ENCODE assay signal across 11 cellular contexts in the genomic region with DNA sequence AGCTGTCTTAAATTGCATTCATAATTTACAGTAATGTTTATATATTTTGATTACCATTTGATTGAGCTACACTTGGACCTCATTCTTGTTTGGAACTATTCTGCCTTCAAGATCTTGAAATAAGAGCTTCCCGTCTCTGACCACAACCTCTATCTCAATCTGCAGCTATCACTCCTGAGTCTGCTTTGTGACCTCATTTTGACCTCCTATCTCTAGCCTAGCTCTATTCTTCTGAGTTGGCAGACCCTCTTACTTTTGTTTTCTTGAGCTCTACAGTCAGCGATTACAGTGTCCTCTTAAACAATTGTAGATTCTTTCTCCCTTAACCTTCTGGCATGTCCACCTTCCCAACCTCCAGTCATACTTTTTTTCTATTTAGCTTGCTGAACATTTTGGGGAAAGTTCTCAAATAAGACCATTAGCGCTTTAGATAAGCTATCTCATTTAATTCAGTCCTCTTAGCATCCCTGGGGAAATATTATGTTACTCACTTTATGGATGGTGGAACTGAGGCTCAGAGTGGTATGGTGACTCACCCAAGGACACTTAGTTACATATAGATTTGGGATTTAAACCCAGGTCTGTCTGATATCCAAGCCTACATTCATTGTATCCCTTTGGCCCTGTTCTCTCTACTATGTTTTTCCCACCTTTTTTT. TPM values are rescaled to one million over a fixed set of nuclear protein-coding genes. Genes with fewer than 3 reads are reported as not detected.
A peak's percentile ranks its signal among the peaks of the same experiment; 100 is the strongest.
DNase-seq lines count a peak whose midpoint lies in the region; ATAC-seq and TF ChIP-seq lines count a peak whose summit lies in the region.
"Had no signal": no experiment of that assay in that cellular context is flagged by ENCODE, and none has a peak within 500 bp of the region (broad histone marks: within the 10 kb centered on the region; RNA-seq: fewer than 3 reads in every experiment).

No MANE protein-coding gene starts in this region.

- intact Hi-C loops in mucosa of descending colon (cut with DNase I, micrococcal nuclease): no loop called here

- in situ Hi-C loops in KBM-7 (cut with MboI; ENCODE audit: low pct_unique_long_range_greater_than_20kb, low sequenced_read_pairs): loop anchor here (10.0 to 25.0 kb wide), 2 partner anchors 147 to 294 kb away; no protein-coding TSS in a partner anchor

- peaks cover 58% of the 10 kb centered on the region for H3K4me1 Mint-ChIP-seq in activated T-cell treated with anti-CD3 and anti-CD28 coated beads, Interleukin-2, amount 50 U/mL, for 24 hours (ENCODE audit: low read depth)
- peaks cover 55% of the 10 kb centered on the region for H3K4me1 Mint-ChIP-seq in activated naive CD8-positive, alpha-beta T cell treated with anti-CD3 and anti-CD28 coated beads for 36 hours

- ATAC-seq in mucosa of descending colon: peak; percentile 46

- no peaks in the 10 kb centered on the region for H3K4me1 ChIP-seq in mucosa of descending colon (ENCODE audit: low read depth)
- H3K4me1 ChIP-seq: adrenal gland, tibial artery had no signal

- no peaks in the 10 kb centered on the region for H3K9me3 ChIP-seq in mucosa of descending colon
- H3K9me3 ChIP-seq: adrenal gland, tibial artery had no signal

- no peaks in the 10 kb centered on the region for H3K36me3 ChIP-seq in mucosa of descending colon (ENCODE audit: low read depth)

- peaks cover 3% of the 10 kb centered on the region for H3K9me3 Mint-ChIP-seq in activated T-cell treated with anti-CD3 and anti-CD28 coated beads, Interleukin-2, amount 50 U/mL, for 24 hours
- H3K9me3 Mint-ChIP-seq in activated naive CD8-positive, alpha-beta T cell treated with anti-CD3 and anti-CD28 coated beads for 36 hours: peaks cover 5% of the 10 kb centered on the region

- peak overlapping the region; percentile 15 for H3K27ac Mint-ChIP-seq in activated T-cell treated with anti-CD3 and anti-CD28 coated beads, Interleukin-2, amount 50 U/mL, for 24 hours
- peak overlapping the region; percentile 55 for H3K27ac Mint-ChIP-seq in activated naive CD8-positive, alpha-beta T cell treated with anti-CD3 and anti-CD28 coated beads for 36 hours

- H3K4me3 ChIP-seq in mucosa of descending colon: no peak overlapping the region
- H3K4me3 ChIP-seq: adrenal gland, tibial artery had no signal

- H3K27me3 Mint-ChIP-seq in activated T-cell treated with anti-CD3 and anti-CD28 coated beads, Interleukin-2, amount 50 U/mL, for 24 hours: no peaks in the 10 kb centered on the region
- no peaks in the 10 kb centered on the region for H3K27me3 Mint-ChIP-seq in activated naive CD8-positive, alpha-beta T cell treated with anti-CD3 and anti-CD28 coated beads for 36 hours

- DNase-seq in activated T-cell treated with anti-CD3 and anti-CD28 coated beads, Interleukin-2, amount 50 U/mL, for 24 hours: no peak
- no peak for DNase-seq in activated T-cell treated with anti-CD3 and anti-CD28 coated beads, Interleukin-2, amount 50 U/mL, for 1 hour
- peak; percentile 84 for DNase-seq in KBM-7
- DNase-seq in activated naive CD8-positive, alpha-beta T cell treated with anti-CD3 and anti-CD28 coated beads for 36 hours: no peak
- DNase-seq in mucosa of descending colon: no peak
- no peak for DNase-seq in NCI-H1105 (lab: John Stamatoyannopoulos, UW)
- DNase-seq in hippocampal formation (lab: John Stamatoyannopoulos, UW): no peak
- DNase-seq in NCI-H187 treated with DMSO at 0.1 percent for 48 hours (lab: John Stamatoyannopoulos, UW): no peak
- DNase-seq: activated CD4-positive, alpha-beta T cell treated with anti-CD3 and anti-CD28 coated beads, Interleukin-2, amount 50 U/mL, for 1 hour; adrenal gland; tibial artery had no signal

- peak overlapping the region; percentile 3 for H3K4me3 Mint-ChIP-seq in activated T-cell treated with anti-CD3 and anti-CD28 coated beads, Interleukin-2, amount 50 U/mL, for 24 hours
- H3K4me3 Mint-ChIP-seq in activated naive CD8-positive, alpha-beta T cell treated with anti-CD3 and anti-CD28 coated beads for 36 hours: peak overlapping the region; percentile 44

- H3K36me3 Mint-ChIP-seq in activated T-cell treated with anti-CD3 and anti-CD28 coated beads, Interleukin-2, amount 50 U/mL, for 24 hours (ENCODE audit: low read depth): peaks cover 68% of the 10 kb centered on the region
- H3K36me3 Mint-ChIP-seq in activated naive CD8-positive, alpha-beta T cell treated with anti-CD3 and anti-CD28 coated beads for 36 hours: peaks cover 57% of the 10 kb centered on the region

- TF ChIP-seq CTCF in mucosa of descending colon (IDR thresholded peaks at IDR 0.05): no peak

RNA-seq across cellular contexts. Expression of a gene that starts 19.1 kb away (rescaled TPM):
- total RNA-seq in activated naive CD8-positive, alpha-beta T cell treated with anti-CD3 and anti-CD28 coated beads for 36 hours: 10 to 100 TPM; 34.5 to 36.3 TPM
- total RNA-seq in mucosa of descending colon: 10 to 100 TPM; 17.1 to 33.5 (median 22.6) TPM

RNA-seq across cellular contexts. Expression of a gene that starts 19.2 kb away (rescaled TPM):
- 10 to 100 TPM; 18.1 to 20.1 TPM for total RNA-seq in activated naive CD8-positive, alpha-beta T cell treated with anti-CD3 and anti-CD28 coated beads for 36 hours
- 1 to 10 TPM; 5.9 to 7.1 (median 6.8) TPM for total RNA-seq in mucosa of descending colon
